1 cellular context compared by ENCODE assay signal in the genomic region with DNA sequence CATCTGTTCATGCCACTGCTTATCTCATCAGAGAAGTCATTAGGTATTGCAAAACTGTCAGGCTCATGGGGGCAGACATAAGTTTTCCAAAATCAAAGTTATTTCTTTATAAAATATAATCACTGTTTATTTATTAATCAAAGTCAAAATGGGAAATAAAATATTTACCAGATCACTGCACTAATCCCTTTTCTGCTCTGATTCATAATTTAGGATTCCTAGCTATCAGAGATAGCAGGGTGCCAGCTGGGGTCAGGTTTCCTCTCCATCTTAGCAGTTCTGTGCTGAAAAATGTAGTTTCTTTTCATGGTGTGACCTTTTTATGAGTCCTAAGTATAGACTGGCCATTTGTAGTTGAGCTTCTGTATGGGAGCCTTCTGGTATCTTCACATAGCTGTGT.
TF ChIP-seq lines count a peak whose summit lies in the region.

No MANE protein-coding gene starts in this region.

TF ChIP-seq in A549, 52 proteins besides CTCF, POLR2A, EP300 and RAD21:
- TF ChIP-seq GATA3 (IDR thresholded peaks at IDR 0.05; ENCODE audit: borderline replicate concordance), result no peak
- TF ChIP-seq CEBPB (IDR thresholded peaks at IDR 0.05), result peak in 1 of 2 experiments; percentile 18; a peak in 1 of 4 replicates
